18 cellular contexts compared by ENCODE assay signal in genomic region chr22:49850959-49851815, GRCh38. TPM values are rescaled to one million over a fixed set of nuclear protein-coding genes. Genes with fewer than 3 reads are reported as not detected.
A peak's percentile ranks its signal among the peaks of the same experiment; 100 is the strongest.
DNase-seq lines count a peak whose midpoint lies in the region; ATAC-seq and TF ChIP-seq lines count a peak whose summit lies in the region.
"Had no signal": no experiment of that assay in that cellular context is flagged by ENCODE, and none has a peak within 500 bp of the region (broad histone marks: within the 10 kb centered on the region; RNA-seq: fewer than 3 reads in every experiment).

No MANE protein-coding gene starts in this region.

- peaks cover 7% of the 10 kb centered on the region for H3K36me3 Mint-ChIP-seq in activated naive CD4-positive, alpha-beta T cell treated with anti-CD3 and anti-CD28 coated beads, Interleukin-2, amount 10 ng/mL, durations not matched to agents 7 days and 5 days
- H3K36me3 Mint-ChIP-seq in activated naive CD4-positive, alpha-beta T cell treated with anti-CD3 and anti-CD28 coated beads, Interleukin-2, amount 50 U/mL, for 72 hours, result peaks cover 5 to 6% of the 10 kb centered on the region in 2 donors
- peaks cover 3% of the 10 kb centered on the region for H3K36me3 Mint-ChIP-seq in activated CD4-positive, alpha-beta memory T cell treated with anti-CD3 and anti-CD28 coated beads for 36 hours
- H3K36me3 Mint-ChIP-seq in type B pancreatic cell, result no peaks in the 10 kb centered on the region

- CTCF ChIA-PET in activated naive CD4-positive, alpha-beta T cell treated with anti-CD3 and anti-CD28 coated beads, Interleukin-2, amount 10 ng/mL, durations not matched to agents 7 days and 5 days (lab: Charles Lee), result no interaction called here
- CTCF ChIA-PET in activated CD4-positive, alpha-beta memory T cell treated with anti-CD3 and anti-CD28 coated beads for 36 hours (lab: Charles Lee), result no interaction called here

- no peak overlapping the region for H3K9ac ChIP-seq in iPS-15b (ENCODE audit: low read depth, low read length)

- no peaks in the 10 kb centered on the region for H3K9me3 Mint-ChIP-seq in activated naive CD4-positive, alpha-beta T cell treated with anti-CD3 and anti-CD28 coated beads, Interleukin-2, amount 10 ng/mL, durations not matched to agents 7 days and 5 days
- H3K9me3 Mint-ChIP-seq in activated naive CD4-positive, alpha-beta T cell treated with anti-CD3 and anti-CD28 coated beads, Interleukin-2, amount 50 U/mL, for 72 hours, result no peaks in the 10 kb centered on the region
- no peaks in the 10 kb centered on the region for H3K9me3 Mint-ChIP-seq in activated CD4-positive, alpha-beta memory T cell treated with anti-CD3 and anti-CD28 coated beads for 36 hours
- H3K9me3 Mint-ChIP-seq in type B pancreatic cell, result no peaks in the 10 kb centered on the region

- intact Hi-C loops in activated CD4-positive, alpha-beta memory T cell treated with anti-CD3 and anti-CD28 coated beads for 36 hours (cut with micrococcal nuclease), result loop anchor here (5.0 kb wide), 1 partner anchor 111 kb away; the partner anchor contains the start of gene PIM3

- POLR2A ChIA-PET in activated CD4-positive, alpha-beta memory T cell treated with anti-CD3 and anti-CD28 coated beads for 36 hours (lab: Charles Lee), result interaction anchor here (0.6 to 1.7 kb wide), 2 partner anchors 22 to 537 kb away, joined by 3 to 4 read pairs; no protein-coding TSS in a partner anchor

- peaks cover 47% of the 10 kb centered on the region for H3K4me1 Mint-ChIP-seq in activated naive CD4-positive, alpha-beta T cell treated with anti-CD3 and anti-CD28 coated beads, Interleukin-2, amount 10 ng/mL, durations not matched to agents 7 days and 5 days
- peaks cover 27% of the 10 kb centered on the region for H3K4me1 Mint-ChIP-seq in activated CD4-positive, alpha-beta memory T cell treated with anti-CD3 and anti-CD28 coated beads for 36 hours (ENCODE audit: low read depth)
- peaks cover 21% of the 10 kb centered on the region for H3K4me1 Mint-ChIP-seq in type B pancreatic cell (ENCODE audit: unreplicated experiment)

- DNase-seq in activated naive CD4-positive, alpha-beta T cell treated with anti-CD3 and anti-CD28 coated beads, Interleukin-2, amount 10 ng/mL, durations not matched to agents 7 days and 5 days, result no peak
- no peak for DNase-seq in activated naive CD4-positive, alpha-beta T cell treated with anti-CD3 and anti-CD28 coated beads, Interleukin-2, amount 50 U/mL, for 72 hours (ENCODE audit: low spot score in 2 of 2)
- DNase-seq in activated CD4-positive, alpha-beta memory T cell treated with anti-CD3 and anti-CD28 coated beads for 36 hours, result no peak
- DNase-seq in type B pancreatic cell (ENCODE audit: extremely low spot score, unreplicated experiment), result no peak
- DNase-seq: brain microvascular endothelial cell; DMS79 treated with DMSO at 0.1 percent for 48 hours; effector CD8-positive, alpha-beta T cell; KG1; NCI-H146; NCI-H510A treated with DMSO at 0.1 percent for 48 hours; stomach had no signal

- no peak for ATAC-seq in activated naive CD4-positive, alpha-beta T cell treated with anti-CD3 and anti-CD28 coated beads, Interleukin-2, amount 50 U/mL, for 72 hours
- ATAC-seq in GM18502 (IDR thresholded peaks at IDR 0.05; ENCODE audit: poor library complexity, unreplicated experiment) (no peak), HG03025 (IDR thresholded peaks at IDR 0.05; ENCODE audit: low FRiP score, unreplicated experiment) (no peak), GM18907 (IDR thresholded peaks at IDR 0.05; ENCODE audit: unreplicated experiment) (no peak)
- ATAC-seq: SK-N-SH treated with all-trans-retinoic acid at 6 μM for 48 hours had no signal

- peak overlapping the region; percentile 68 for H3K27ac Mint-ChIP-seq in activated naive CD4-positive, alpha-beta T cell treated with anti-CD3 and anti-CD28 coated beads, Interleukin-2, amount 10 ng/mL, durations not matched to agents 7 days and 5 days
- H3K27ac Mint-ChIP-seq in activated naive CD4-positive, alpha-beta T cell treated with anti-CD3 and anti-CD28 coated beads, Interleukin-2, amount 50 U/mL, for 72 hours, result peak overlapping the region in 1 of 2 donors; percentile 73
- H3K27ac Mint-ChIP-seq in activated CD4-positive, alpha-beta memory T cell treated with anti-CD3 and anti-CD28 coated beads for 36 hours, result no peak overlapping the region
- H3K27ac Mint-ChIP-seq in type B pancreatic cell, result peak overlapping the region; percentile 76

- H3K4me3 ChIP-seq in iPS-15b (ENCODE audit: low read depth, low read length), result peak overlapping the region; percentile 13
- H3K4me3 ChIP-seq: HAP-1, stomach had no signal

- no peak for TF ChIP-seq CTCF in type B pancreatic cell (conservative IDR thresholded peaks at IDR 0.05)

- H3K4me1 ChIP-seq in iPS-15b (ENCODE audit: control insufficient read depth, insufficient read depth, low read length), result peaks cover 9% of the 10 kb centered on the region

- H3K9me3 ChIP-seq in iPS-15b (ENCODE audit: control insufficient read depth, insufficient read depth, low read length), result no peaks in the 10 kb centered on the region
- H3K9me3 ChIP-seq: HAP-1, neutrophil, stomach had no signal

- peaks cover 52% of the 10 kb centered on the region for H3K27me3 Mint-ChIP-seq in activated naive CD4-positive, alpha-beta T cell treated with anti-CD3 and anti-CD28 coated beads, Interleukin-2, amount 10 ng/mL, durations not matched to agents 7 days and 5 days
- peaks cover 6% of the 10 kb centered on the region for H3K27me3 Mint-ChIP-seq in activated CD4-positive, alpha-beta memory T cell treated with anti-CD3 and anti-CD28 coated beads for 36 hours
- peaks cover 50% of the 10 kb centered on the region for H3K27me3 Mint-ChIP-seq in type B pancreatic cell

- H3K27me3 ChIP-seq in iPS-15b (ENCODE audit: control insufficient read depth, insufficient read depth, low read length), result peaks cover 58% of the 10 kb centered on the region

- no peaks in the 10 kb centered on the region for H3K36me3 ChIP-seq in iPS-15b (ENCODE audit: control insufficient read depth, insufficient read depth, low read length)
- H3K36me3 ChIP-seq: brain microvascular endothelial cell, HAP-1, neutrophil, stomach had no signal

- peak overlapping the region; percentile 66 for H3K4me3 Mint-ChIP-seq in activated naive CD4-positive, alpha-beta T cell treated with anti-CD3 and anti-CD28 coated beads, Interleukin-2, amount 10 ng/mL, durations not matched to agents 7 days and 5 days
- H3K4me3 Mint-ChIP-seq in activated CD4-positive, alpha-beta memory T cell treated with anti-CD3 and anti-CD28 coated beads for 36 hours, result peak overlapping the region; percentile 34
- peak overlapping the region; percentile 83 for H3K4me3 Mint-ChIP-seq in type B pancreatic cell

RNA-seq across cellular contexts. Expression of gene ZBED4, which starts 2.5 kb away (rescaled TPM):
- total RNA-seq in activated naive CD4-positive, alpha-beta T cell treated with anti-CD3 and anti-CD28 coated beads, Interleukin-2, amount 50 U/mL, for 72 hours, result 10 to 100 TPM; 18.4 to 20.7 TPM
- total RNA-seq in activated CD4-positive, alpha-beta memory T cell treated with anti-CD3 and anti-CD28 coated beads for 36 hours, result 10 to 100 TPM; 18.4 TPM
- total RNA-seq in type B pancreatic cell (ENCODE audit: low replicate concordance), result 25.5 and 29.1 TPM in 2 replicates

RNA-seq across cellular contexts. Expression of gene BRD1, which starts 23.5 kb away (rescaled TPM):
- total RNA-seq in activated naive CD4-positive, alpha-beta T cell treated with anti-CD3 and anti-CD28 coated beads, Interleukin-2, amount 50 U/mL, for 72 hours, result 10 to 100 TPM; 27.7 to 39.0 TPM
- 10 to 100 TPM; 27.5 to 30.2 TPM for total RNA-seq in activated CD4-positive, alpha-beta memory T cell treated with anti-CD3 and anti-CD28 coated beads for 36 hours
- total RNA-seq in type B pancreatic cell (ENCODE audit: low replicate concordance), result 51.1 and 53.0 TPM in 2 replicates
